14 cellular contexts compared by ENCODE assay signal in genomic region chr3:112735927-112736326, GRCh38.
A peak's percentile ranks its signal among the peaks of the same experiment; 100 is the strongest.
DNase-seq lines count a peak whose midpoint lies in the region; ATAC-seq and TF ChIP-seq lines count a peak whose summit lies in the region.
"Had no signal": no experiment of that assay in that cellular context is flagged by ENCODE, and none has a peak within 500 bp of the region (broad histone marks: within the 10 kb centered on the region; RNA-seq: fewer than 3 reads in every experiment).

No MANE protein-coding gene starts in this region.

- H3K4me1 Mint-ChIP-seq in CD8-positive, alpha-beta T cell (ENCODE audit: low read depth), result peaks cover 50% of the 10 kb centered on the region
- H3K4me1 Mint-ChIP-seq in T-helper 17 cell (peaks cover 41% of the 10 kb centered on the region), memory B cell (peaks cover 13% of the 10 kb centered on the region)

- H3K27ac Mint-ChIP-seq in CD8-positive, alpha-beta T cell, result peak overlapping the region; percentile 60
- H3K27ac Mint-ChIP-seq in T-helper 17 cell (peak overlapping the region; percentile 74), memory B cell (no peak overlapping the region)

- no peaks in the 10 kb centered on the region for H3K27me3 ChIP-seq in CD8-positive, alpha-beta T cell (ENCODE audit: insufficient read depth, low read length)
- H3K27me3 ChIP-seq: ascending aorta had no signal

- no peaks in the 10 kb centered on the region for H3K27me3 Mint-ChIP-seq in CD8-positive, alpha-beta T cell (ENCODE audit: low read depth)
- no peaks in the 10 kb centered on the region for H3K27me3 Mint-ChIP-seq in T-helper 17 cell
- H3K27me3 Mint-ChIP-seq in memory B cell, result no peaks in the 10 kb centered on the region

- no peak for ATAC-seq in CD8-positive, alpha-beta T cell
- ATAC-seq in T-helper 17 cell (no peak), memory B cell (ENCODE audit: low read depth) (peak; percentile 39), GM21619 (IDR thresholded peaks at IDR 0.05; ENCODE audit: unreplicated experiment) (no peak), HG02885 (IDR thresholded peaks at IDR 0.05; ENCODE audit: poor library complexity, unreplicated experiment) (no peak)
- ATAC-seq: left ventricle myocardium superior had no signal

- no peak overlapping the region for H3K27ac ChIP-seq in CD8-positive, alpha-beta T cell (ENCODE audit: low read depth, low read length)
- H3K27ac ChIP-seq: ascending aorta had no signal

- DNase-seq in Ammon's horn (ENCODE audit: low spot score) (peak; percentile 23), T-helper 17 cell (no peak), memory B cell (ENCODE audit: low spot score in 2 of 2) (no peak), C1 segment of cervical spinal cord (lab: John Stamatoyannopoulos, UW) (no peak)
- DNase-seq in CD8-positive, alpha-beta T cell, result no peak
- no peak for DNase-seq in stimulated activated CD4-positive, alpha-beta T cell treated with anti-CD3 and anti-CD28 coated beads, Interleukin-4, amount 100 ng/mL, for 4 hours
- DNase-seq: left ventricle myocardium superior; NCI-H1417; NK-92 treated with Interleukin-12 subunit alpha and Interleukin-12 subunit beta, amount 100 ng/mL, for 24 hours; stimulated activated CD4-positive, alpha-beta T cell treated with anti-CD3 and anti-CD28 coated beads, Interleukin-4, amount 100 ng/mL, for 1 hour; substantia nigra had no signal

- no peaks in the 10 kb centered on the region for H3K36me3 Mint-ChIP-seq in CD8-positive, alpha-beta T cell
- no peaks in the 10 kb centered on the region for H3K36me3 Mint-ChIP-seq in T-helper 17 cell (ENCODE audit: low read depth)
- H3K36me3 Mint-ChIP-seq in memory B cell, result no peaks in the 10 kb centered on the region

- H3K9me3 ChIP-seq in CD8-positive, alpha-beta T cell (ENCODE audit: low read length), result no peaks in the 10 kb centered on the region
- no peaks in the 10 kb centered on the region for H3K9me3 ChIP-seq in T-helper 17 cell (ENCODE audit: control insufficient read depth, low read length, poor library complexity, severe bottlenecking)
- H3K9me3 ChIP-seq: ascending aorta had no signal

- intact Hi-C loops in CD8-positive, alpha-beta T cell (cut with DNase I, micrococcal nuclease), result loop anchor here (1.0 to 2.0 kb wide), 5 partner anchors 79 to 552 kb away; no protein-coding TSS in a partner anchor

- POLR2A ChIA-PET in CD8-positive, alpha-beta T cell (lab: Charles Lee), result no interaction called here

- CTCF ChIA-PET in CD8-positive, alpha-beta T cell (lab: Charles Lee), result interaction anchor here (0.7 to 8.5 kb wide), 16 partner anchors 9 to 552 kb away, joined by 3 to 141 read pairs (median 5); no protein-coding TSS in a partner anchor

- peaks cover 42% of the 10 kb centered on the region for H3K4me1 ChIP-seq in CD8-positive, alpha-beta T cell (ENCODE audit: insufficient read depth, low read length)
- H3K4me1 ChIP-seq: ascending aorta had no signal

- no peaks in the 10 kb centered on the region for H3K36me3 ChIP-seq in CD8-positive, alpha-beta T cell (ENCODE audit: insufficient read depth, low read length)
- H3K36me3 ChIP-seq: ascending aorta had no signal

- TF ChIP-seq CTCF in CD8-positive, alpha-beta T cell (IDR thresholded peaks at IDR 0.05), result no peak

- H3K4me3 Mint-ChIP-seq in CD8-positive, alpha-beta T cell, result no peak overlapping the region
- H3K4me3 Mint-ChIP-seq in T-helper 17 cell (no peak overlapping the region), memory B cell (no peak overlapping the region)

- H3K4me3 ChIP-seq in CD8-positive, alpha-beta T cell (ENCODE audit: low read depth, low read length), result no peak overlapping the region
- H3K4me3 ChIP-seq: ascending aorta had no signal

- H3K9me3 Mint-ChIP-seq in CD8-positive, alpha-beta T cell, result no peaks in the 10 kb centered on the region
- H3K9me3 Mint-ChIP-seq in memory B cell, result no peaks in the 10 kb centered on the region
